Comparison of ENCODE assay signal across 7 cellular contexts in genomic region chr19:8334458-8335342, GRCh38. TPM values are rescaled to one million over a fixed set of nuclear protein-coding genes. Genes with fewer than 3 reads are reported as not detected.
DNase-seq lines count a peak whose midpoint lies in the region; ATAC-seq and TF ChIP-seq lines count a peak whose summit lies in the region.

No MANE protein-coding gene starts in this region.

- H3K36me3 Mint-ChIP-seq in natural killer cell treated with Interleukin-12 subunit alpha and Interleukin-12 subunit beta and Interleukin-15 and Interleukin-18, amount 100 ng/mL, for 72 hours, result no peaks in the 10 kb centered on the region

- peak; percentile 79 to 93 for ATAC-seq in natural killer cell treated with Interleukin-12 subunit alpha and Interleukin-12 subunit beta and Interleukin-15 and Interleukin-18, amount 100 ng/mL, for 72 hours
- ATAC-seq in HG03460 (IDR thresholded peaks at IDR 0.05; ENCODE audit: unreplicated experiment), result no peak
- ATAC-seq in HG03175 (IDR thresholded peaks at IDR 0.05; ENCODE audit: unreplicated experiment), result no peak

- DNase-seq in ELF-1 (ENCODE audit: low read depth, low spot score) (peak; percentile 83), HT-29 (ENCODE audit: low spot score) (peak; percentile 36), SJSA1 (ENCODE audit: low read depth in 1 of 2, low spot score in 2 of 2) (no peak), epithelial cell of esophagus (ENCODE audit: low read depth) (peak; percentile 93)
- DNase-seq in natural killer cell treated with Interleukin-12 subunit alpha and Interleukin-12 subunit beta and Interleukin-15 and Interleukin-18, amount 100 ng/mL, for 72 hours (ENCODE audit: low spot score), result peak; percentile 84

- no peaks in the 10 kb centered on the region for H3K27me3 Mint-ChIP-seq in natural killer cell treated with Interleukin-12 subunit alpha and Interleukin-12 subunit beta and Interleukin-15 and Interleukin-18, amount 100 ng/mL, for 72 hours

- H3K4me3 Mint-ChIP-seq in natural killer cell treated with Interleukin-12 subunit alpha and Interleukin-12 subunit beta and Interleukin-15 and Interleukin-18, amount 100 ng/mL, for 72 hours, result peak overlapping the region; percentile 42

- TF ChIP-seq CTCF in epithelial cell of esophagus (IDR thresholded peaks at IDR 0.05; ENCODE audit: insufficient read depth, low read depth, low read length, missing control alignments), result no peak

- peaks cover 39% of the 10 kb centered on the region for H3K27me3 ChIP-seq in SJSA1 (replicated peaks)

- H3K4me3 ChIP-seq in SJSA1, result peak overlapping the region; percentile 29
- H3K4me3 ChIP-seq in epithelial cell of esophagus (ENCODE audit: low read length), result peak overlapping the region; percentile 21

- no peak overlapping the region for H3K27ac ChIP-seq in SJSA1

- peaks cover 7% of the 10 kb centered on the region for H3K9me3 ChIP-seq in SJSA1 (replicated peaks)

- peaks cover 0 to 6% of the 10 kb centered on the region in 2 donors for H3K4me1 Mint-ChIP-seq in natural killer cell treated with Interleukin-12 subunit alpha and Interleukin-12 subunit beta and Interleukin-15 and Interleukin-18, amount 100 ng/mL, for 72 hours (ENCODE audit: low read depth in 2 of 2)

- H3K9me3 Mint-ChIP-seq in natural killer cell treated with Interleukin-12 subunit alpha and Interleukin-12 subunit beta and Interleukin-15 and Interleukin-18, amount 100 ng/mL, for 72 hours, result no peaks in the 10 kb centered on the region

- H3K4me1 ChIP-seq in SJSA1 (replicated peaks), result peaks cover 22% of the 10 kb centered on the region

- no peak overlapping the region for H3K27ac Mint-ChIP-seq in natural killer cell treated with Interleukin-12 subunit alpha and Interleukin-12 subunit beta and Interleukin-15 and Interleukin-18, amount 100 ng/mL, for 72 hours

- no peaks in the 10 kb centered on the region for H3K36me3 ChIP-seq in SJSA1

RNA-seq across cellular contexts. Expression of gene KANK3, which starts 8.4 kb away (rescaled TPM):
- total RNA-seq in HT-29 (2014; rRNA removed; shearing (Covaris generic)), result 0.23 and 1.4 TPM in 2 replicates
- not detected in 2 replicates for total RNA-seq in SJSA1 (2014; rRNA removed; shearing (Covaris generic))
- total RNA-seq in natural killer cell treated with Interleukin-12 subunit alpha and Interleukin-12 subunit beta and Interleukin-15 and Interleukin-18, amount 100 ng/mL, for 72 hours, result 1 to 10 TPM; 1.5 to 4.4 TPM

RNA-seq across cellular contexts. Expression of gene RPS28, which starts 13.4 kb away (rescaled TPM):
- total RNA-seq in HT-29 (2014; rRNA removed; shearing (Covaris generic)), result 1,376 and 1,588 TPM in 2 replicates
- total RNA-seq in SJSA1 (2014; rRNA removed; shearing (Covaris generic)), result 164 and 220 TPM in 2 replicates
- total RNA-seq in natural killer cell treated with Interleukin-12 subunit alpha and Interleukin-12 subunit beta and Interleukin-15 and Interleukin-18, amount 100 ng/mL, for 72 hours, result 1,000 to 10,000 TPM; 1,268 to 1,635 TPM

RNA-seq across cellular contexts. Expression of gene NDUFA7, which starts 13.5 kb away (rescaled TPM):
- total RNA-seq in HT-29 (2014; rRNA removed; shearing (Covaris generic)), result 73.3 and 79.7 TPM in 2 replicates
- total RNA-seq in SJSA1 (2014; rRNA removed; shearing (Covaris generic)), result 33.5 and 58.1 TPM in 2 replicates
- total RNA-seq in natural killer cell treated with Interleukin-12 subunit alpha and Interleukin-12 subunit beta and Interleukin-15 and Interleukin-18, amount 100 ng/mL, for 72 hours, result 10 to 100 TPM; 31.2 to 42.2 TPM

RNA-seq across cellular contexts. Expression of gene CD320, which starts 26.5 kb away (rescaled TPM):
- 113 and 120 TPM in 2 replicates for total RNA-seq in HT-29 (2014; rRNA removed; shearing (Covaris generic))
- total RNA-seq in SJSA1 (2014; rRNA removed; shearing (Covaris generic)), result 113 and 154 TPM in 2 replicates
- 100 to 1,000 TPM in 1 of 2 donors, 10 to 100 TPM in 1; 45.2 to 110 TPM for total RNA-seq in natural killer cell treated with Interleukin-12 subunit alpha and Interleukin-12 subunit beta and Interleukin-15 and Interleukin-18, amount 100 ng/mL, for 72 hours

RNA-seq across cellular contexts. Expression of gene ANGPTL4, which starts 29.3 kb away (rescaled TPM):
- 0.20 TPM in 1 of 2 replicates, not detected in the other for total RNA-seq in HT-29 (2014; rRNA removed; shearing (Covaris generic))
- 1.5 and 3.4 TPM in 2 replicates for total RNA-seq in SJSA1 (2014; rRNA removed; shearing (Covaris generic))
- 1 to 10 TPM in 1 of 2 donors, not detected in 1; 1.8 TPM for total RNA-seq in natural killer cell treated with Interleukin-12 subunit alpha and Interleukin-12 subunit beta and Interleukin-15 and Interleukin-18, amount 100 ng/mL, for 72 hours

Comparison
In these comparisons a context has a peak if more than half of its experiments do, and no peak if none do; other contexts are left out.
1. DNase-seq: peak in ELF-1 (single experiment), HT-29 (single experiment), epithelial cell of esophagus (single experiment) and natural killer cell treated with Interleukin-12 subunit alpha and Interleukin-12 subunit beta and Interleukin-15 and Interleukin-18, amount 100 ng/mL, for 72 hours (single experiment); none in SJSA1 (0 of 2).
2. ATAC-seq: peak in natural killer cell treated with Interleukin-12 subunit alpha and Interleukin-12 subunit beta and Interleukin-15 and Interleukin-18, amount 100 ng/mL, for 72 hours (2 of 2); none in HG03460 (single experiment) and HG03175 (single experiment).